ENCODE assay signal across 17 cellular contexts in genomic region chr9:8859416-8859815, GRCh38.
DNase-seq lines count a peak whose midpoint lies in the region; ATAC-seq and TF ChIP-seq lines count a peak whose summit lies in the region.
"Had no signal": no experiment of that assay in that cellular context is flagged by ENCODE, and none has a peak within 500 bp of the region (broad histone marks: within the 10 kb centered on the region; RNA-seq: fewer than 3 reads in every experiment).

No MANE protein-coding gene starts in this region.

- peak; percentile 8 for DNase-seq in NCI-H345 (lab: John Stamatoyannopoulos, UW)
- DNase-seq in NCI-H345 treated with DMSO at 0.1 percent for 48 hours (lab: John Stamatoyannopoulos, UW; ENCODE audit: unreplicated experiment), result no peak
- peak; percentile 97 for DNase-seq in NCI-H69 (lab: John Stamatoyannopoulos, UW)
- DNase-seq in glutamatergic neuron, result peak; percentile 33
- no peak for DNase-seq in progenitor cell of endocrine pancreas (ENCODE audit: low spot score, unreplicated experiment)
- no peak for DNase-seq in activated CD8-positive, alpha-beta T cell treated with anti-CD3 and anti-CD28 coated beads, Interleukin-2, amount 10 ng/mL, durations not matched to agents 7 days and 5 days
- DNase-seq in activated CD8-positive, alpha-beta memory T cell treated with anti-CD3 and anti-CD28 coated beads, Interleukin-2, amount 50 U/mL, for 4 hours, result no peak
- DNase-seq in SKM-1 treated with dmso at 0.1 percent for 144 hours (lab: John Stamatoyannopoulos, UW; ENCODE audit: unreplicated experiment), result no peak
- DNase-seq: activated CD4-positive, alpha-beta T cell treated with anti-CD3 and anti-CD28 coated beads for 1 hour; activated effector memory CD4-positive, alpha-beta T cell treated with Interleukin-2 at 50 U/mL for 16 hours; DMS153; kidney glomerular epithelial cell; mesenchymal stem cell; NCI-H1694; stimulated activated naive B cell treated with anti-CD40 and anti-IgM and Interleukin-4, amounts not matched to agents 10 μg/mL and 1 μg/mL and 100 μg/mL, for 72 hours; upper lobe of left lung had no signal

- CTCF ChIA-PET in activated CD8-positive, alpha-beta T cell treated with anti-CD3 and anti-CD28 coated beads, Interleukin-2, amount 10 ng/mL, durations not matched to agents 7 days and 5 days (lab: Charles Lee), result no interaction called here

- H3K4me3 Mint-ChIP-seq in glutamatergic neuron (ENCODE audit: unreplicated experiment) (peak overlapping the region; percentile 94), progenitor cell of endocrine pancreas (ENCODE audit: low read depth) (peak overlapping the region; percentile 82)
- no peak overlapping the region for H3K4me3 Mint-ChIP-seq in activated CD8-positive, alpha-beta T cell treated with anti-CD3 and anti-CD28 coated beads, Interleukin-2, amount 10 ng/mL, durations not matched to agents 7 days and 5 days

- H3K27me3 Mint-ChIP-seq in glutamatergic neuron (ENCODE audit: unreplicated experiment) (peaks cover 24% of the 10 kb centered on the region), progenitor cell of endocrine pancreas (peaks cover 23% of the 10 kb centered on the region)
- peaks cover 44% of the 10 kb centered on the region for H3K27me3 Mint-ChIP-seq in activated CD8-positive, alpha-beta T cell treated with anti-CD3 and anti-CD28 coated beads, Interleukin-2, amount 10 ng/mL, durations not matched to agents 7 days and 5 days (ENCODE audit: low read depth)

- H3K9me3 Mint-ChIP-seq in glutamatergic neuron (ENCODE audit: unreplicated experiment) (peaks cover 22% of the 10 kb centered on the region), progenitor cell of endocrine pancreas (ENCODE audit: low read depth) (no peaks in the 10 kb centered on the region)
- no peaks in the 10 kb centered on the region for H3K9me3 Mint-ChIP-seq in activated CD8-positive, alpha-beta T cell treated with anti-CD3 and anti-CD28 coated beads, Interleukin-2, amount 10 ng/mL, durations not matched to agents 7 days and 5 days (ENCODE audit: insufficient read depth)
- H3K9me3 Mint-ChIP-seq: T-helper 2 cell treated with Interferon-gamma antibody and Interleukin-4, amounts not matched to agents 5 μg/mL and 100 μg/mL, for 36 hours had no signal

- H3K36me3 Mint-ChIP-seq in glutamatergic neuron (ENCODE audit: unreplicated experiment) (no peaks in the 10 kb centered on the region), progenitor cell of endocrine pancreas (ENCODE audit: insufficient read depth) (no peaks in the 10 kb centered on the region)
- no peaks in the 10 kb centered on the region for H3K36me3 Mint-ChIP-seq in activated CD8-positive, alpha-beta T cell treated with anti-CD3 and anti-CD28 coated beads, Interleukin-2, amount 10 ng/mL, durations not matched to agents 7 days and 5 days (ENCODE audit: low read depth)

- POLR2A ChIA-PET in activated CD8-positive, alpha-beta T cell treated with anti-CD3 and anti-CD28 coated beads, Interleukin-2, amount 10 ng/mL, durations not matched to agents 7 days and 5 days (lab: Charles Lee), result no interaction called here

- no peak for ATAC-seq in activated CD8-positive, alpha-beta T cell treated with anti-CD3 and anti-CD28 coated beads, Interleukin-2, amount 10 ng/mL, durations not matched to agents 7 days and 5 days
- ATAC-seq: stimulated activated naive B cell treated with anti-CD40 and anti-IgM and Interleukin-4, amounts not matched to agents 10 μg/mL and 1 μg/mL and 100 μg/mL, for 72 hours had no signal

- TF ChIP-seq CTCF in glutamatergic neuron (IDR thresholded peaks at IDR 0.05; ENCODE audit: partially characterized antibody, unreplicated experiment), result no peak
- TF ChIP-seq CTCF in progenitor cell of endocrine pancreas (IDR thresholded peaks at IDR 0.05; ENCODE audit: unreplicated experiment), result no peak

- H3K27ac Mint-ChIP-seq in glutamatergic neuron (ENCODE audit: unreplicated experiment), result peak overlapping the region; percentile 99
- H3K27ac Mint-ChIP-seq in progenitor cell of endocrine pancreas, result no peak overlapping the region
- H3K27ac Mint-ChIP-seq in activated CD8-positive, alpha-beta T cell treated with anti-CD3 and anti-CD28 coated beads, Interleukin-2, amount 10 ng/mL, durations not matched to agents 7 days and 5 days, result no peak overlapping the region
- H3K27ac Mint-ChIP-seq: T-helper 2 cell treated with Interferon-gamma antibody and Interleukin-4, amounts not matched to agents 5 μg/mL and 100 μg/mL, for 36 hours had no signal

- H3K4me1 Mint-ChIP-seq in glutamatergic neuron (ENCODE audit: low read depth, unreplicated experiment), result peaks cover 27% of the 10 kb centered on the region
- H3K4me1 Mint-ChIP-seq in progenitor cell of endocrine pancreas (ENCODE audit: low read depth), result peaks cover 24% of the 10 kb centered on the region
- H3K4me1 Mint-ChIP-seq in activated CD8-positive, alpha-beta T cell treated with anti-CD3 and anti-CD28 coated beads, Interleukin-2, amount 10 ng/mL, durations not matched to agents 7 days and 5 days (ENCODE audit: low read depth), result peaks cover 3% of the 10 kb centered on the region

Comparison
In these comparisons a context has a peak if more than half of its experiments do, and no peak if none do; other contexts are left out.
1. DNase-seq: peak in NCI-H345 (single experiment), NCI-H69 (single experiment) and glutamatergic neuron (single experiment); none in NCI-H345 treated with DMSO at 0.1 percent for 48 hours (single experiment), progenitor cell of endocrine pancreas (single experiment), activated CD8-positive, alpha-beta T cell treated with anti-CD3 and anti-CD28 coated beads, Interleukin-2, amount 10 ng/mL, durations not matched to agents 7 days and 5 days (single experiment), activated CD8-positive, alpha-beta memory T cell treated with anti-CD3 and anti-CD28 coated beads, Interleukin-2, amount 50 U/mL, for 4 hours (single experiment) and SKM-1 treated with dmso at 0.1 percent for 144 hours (single experiment).